In genomic region chr2:101883860-101884259, GRCh38 we compare ENCODE assay signal across 8 cellular contexts.
DNase-seq lines count a peak whose midpoint lies in the region; ATAC-seq lines count a peak whose summit lies in the region.

No MANE protein-coding gene starts in this region.

- H3K36me3 ChIP-seq in CD4-positive, CD25-positive, alpha-beta regulatory T cell (ENCODE audit: control insufficient read depth, insufficient read depth, low read length): peaks cover 76% of the 10 kb centered on the region

- no peaks in the 10 kb centered on the region for H3K4me1 ChIP-seq in CD4-positive, CD25-positive, alpha-beta regulatory T cell (ENCODE audit: control insufficient read depth, insufficient read depth, low read length, poor library complexity, severe bottlenecking)

- DNase-seq in CD4-positive, CD25-positive, alpha-beta regulatory T cell: peak in 2 of 3 donors; percentile 36 to 69
- DNase-seq in MV-4-11 (lab: John Stamatoyannopoulos, UW) (peak; percentile 57), germinal center (ENCODE audit: low spot score) (peak; percentile 23), renal cortical epithelial cell (ENCODE audit: low read depth) (peak; percentile 68), epidermal melanocyte (ENCODE audit: insufficient read length, low spot score) (no peak)
- peak; percentile 44 for DNase-seq in activated CD8-positive, alpha-beta T cell treated with anti-CD3 and anti-CD28 coated beads, Interleukin-2, amount 10 ng/mL, durations not matched to agents 7 days and 5 days

- peak overlapping the region in 1 of 3 donors; percentile 53 for H3K27ac Mint-ChIP-seq in CD4-positive, CD25-positive, alpha-beta regulatory T cell
- H3K27ac Mint-ChIP-seq in activated CD8-positive, alpha-beta T cell treated with anti-CD3 and anti-CD28 coated beads, Interleukin-2, amount 10 ng/mL, durations not matched to agents 7 days and 5 days: no peak overlapping the region

- no peaks in the 10 kb centered on the region for H3K27me3 Mint-ChIP-seq in CD4-positive, CD25-positive, alpha-beta regulatory T cell
- H3K27me3 Mint-ChIP-seq in activated CD8-positive, alpha-beta T cell treated with anti-CD3 and anti-CD28 coated beads, Interleukin-2, amount 10 ng/mL, durations not matched to agents 7 days and 5 days (ENCODE audit: low read depth): no peaks in the 10 kb centered on the region

- peaks cover 64% of the 10 kb centered on the region for H3K36me3 Mint-ChIP-seq in CD4-positive, CD25-positive, alpha-beta regulatory T cell
- H3K36me3 Mint-ChIP-seq in activated CD8-positive, alpha-beta T cell treated with anti-CD3 and anti-CD28 coated beads, Interleukin-2, amount 10 ng/mL, durations not matched to agents 7 days and 5 days (ENCODE audit: low read depth): peaks cover 50% of the 10 kb centered on the region

- no peak overlapping the region for H3K4me3 Mint-ChIP-seq in CD4-positive, CD25-positive, alpha-beta regulatory T cell
- H3K4me3 Mint-ChIP-seq in activated CD8-positive, alpha-beta T cell treated with anti-CD3 and anti-CD28 coated beads, Interleukin-2, amount 10 ng/mL, durations not matched to agents 7 days and 5 days: no peak overlapping the region

- no peaks in the 10 kb centered on the region for H3K9me3 ChIP-seq in CD4-positive, CD25-positive, alpha-beta regulatory T cell (ENCODE audit: control insufficient read depth in 2 of 2, low read length in 2 of 2)

- H3K4me1 Mint-ChIP-seq in CD4-positive, CD25-positive, alpha-beta regulatory T cell: peaks cover 4 to 28% (median 10%) of the 10 kb centered on the region in 4 donors
- no peaks in the 10 kb centered on the region for H3K4me1 Mint-ChIP-seq in activated CD8-positive, alpha-beta T cell treated with anti-CD3 and anti-CD28 coated beads, Interleukin-2, amount 10 ng/mL, durations not matched to agents 7 days and 5 days (ENCODE audit: low read depth)

- CTCF ChIA-PET in activated CD8-positive, alpha-beta T cell treated with anti-CD3 and anti-CD28 coated beads, Interleukin-2, amount 10 ng/mL, durations not matched to agents 7 days and 5 days (lab: Charles Lee): interaction anchor here (0.6 to 3.7 kb wide), 36 partner anchors 9 to 732 kb away, joined by 3 to 51 read pairs (median 4); partner anchors contain the start of gene IL18R1

- H3K4me3 ChIP-seq in CD4-positive, CD25-positive, alpha-beta regulatory T cell (ENCODE audit: low read depth, low read length): no peak overlapping the region

- peak; percentile 50 to 74 for ATAC-seq in CD4-positive, CD25-positive, alpha-beta regulatory T cell (ENCODE audit: low read depth in 2 of 2)
- ATAC-seq in GM19351 (IDR thresholded peaks at IDR 0.05; ENCODE audit: unreplicated experiment) (peak; percentile 79), GM19395 (IDR thresholded peaks at IDR 0.05; ENCODE audit: unreplicated experiment) (no peak)
- ATAC-seq in activated CD8-positive, alpha-beta T cell treated with anti-CD3 and anti-CD28 coated beads, Interleukin-2, amount 10 ng/mL, durations not matched to agents 7 days and 5 days: no peak

- POLR2A ChIA-PET in activated CD8-positive, alpha-beta T cell treated with anti-CD3 and anti-CD28 coated beads, Interleukin-2, amount 10 ng/mL, durations not matched to agents 7 days and 5 days (lab: Charles Lee): no interaction called here

- no peaks in the 10 kb centered on the region for H3K9me3 Mint-ChIP-seq in CD4-positive, CD25-positive, alpha-beta regulatory T cell
- no peaks in the 10 kb centered on the region for H3K9me3 Mint-ChIP-seq in activated CD8-positive, alpha-beta T cell treated with anti-CD3 and anti-CD28 coated beads, Interleukin-2, amount 10 ng/mL, durations not matched to agents 7 days and 5 days (ENCODE audit: insufficient read depth)

- H3K27ac ChIP-seq in CD4-positive, CD25-positive, alpha-beta regulatory T cell (ENCODE audit: insufficient read depth, low read length, poor library complexity, severe bottlenecking): no peak overlapping the region

- no peaks in the 10 kb centered on the region for H3K27me3 ChIP-seq in CD4-positive, CD25-positive, alpha-beta regulatory T cell (ENCODE audit: control insufficient read depth, insufficient read depth, low read length)

Comparison
In these comparisons a context has a peak if more than half of its experiments do, and no peak if none do; other contexts are left out.
1. ATAC-seq: peak in CD4-positive, CD25-positive, alpha-beta regulatory T cell (2 of 2) and GM19351 (single experiment); none in activated CD8-positive, alpha-beta T cell treated with anti-CD3 and anti-CD28 coated beads, Interleukin-2, amount 10 ng/mL, durations not matched to agents 7 days and 5 days (single experiment) and GM19395 (single experiment).